ENCODE assay signal across 19 cellular contexts in genomic region chr1:46223055-46223454, GRCh38. TPM values are rescaled to one million over a fixed set of nuclear protein-coding genes. Genes with fewer than 3 reads are reported as not detected.
"Had no signal": no experiment of that assay in that cellular context is flagged by ENCODE, and none has a peak within 500 bp of the region (broad histone marks: within the 10 kb centered on the region; RNA-seq: fewer than 3 reads in every experiment).

No MANE protein-coding gene starts in this region.

RNA-seq across cellular contexts. Expression of gene LURAP1, which starts 19.9 kb away (rescaled TPM):
- polyA plus RNA-seq: naive thymus-derived CD4-positive, alpha-beta T cell; neural cell had no signal

RNA-seq across cellular contexts. Expression of gene P3R3URF, which starts 46.8 kb away (rescaled TPM):
- total RNA-seq: activated CD4-positive, alpha-beta memory T cell treated with anti-CD3 and anti-CD28 coated beads for 36 hours; activated CD4-positive, alpha-beta T cell treated with anti-CD3 and anti-CD28 coated beads, Interleukin-2, amount 10 ng/mL, durations not matched to agents 24 days and 14 days; activated naive CD8-positive, alpha-beta T cell treated with anti-CD3 and anti-CD28 coated beads, Interleukin-2, amount 10 ng/mL, durations not matched to agents 7 days and 5 days; astrocyte; esophagus muscularis mucosa; foreskin keratinocyte; heart left ventricle; kidney; lower leg skin; naive thymus-derived CD4-positive, alpha-beta T cell; omental fat pad; right cardiac atrium; spleen; T-helper 1 cell treated with Interleukin-12 subunit alpha and Interleukin-12 subunit beta and Interleukin-4 antibody, amounts not matched to agents 30 ng/mL and 1 ng/mL, for 36 hours; upper lobe of left lung; vagina had no signal
- polyA plus RNA-seq: foreskin keratinocyte; heart left ventricle; immature natural killer cell; naive thymus-derived CD4-positive, alpha-beta T cell; neural cell; right cardiac atrium; spleen; thymus had no signal

RNA-seq across cellular contexts. Expression of gene TSPAN1, which starts 48.2 kb away (rescaled TPM):
- total RNA-seq: activated CD4-positive, alpha-beta T cell treated with anti-CD3 and anti-CD28 coated beads, Interleukin-2, amount 10 ng/mL, durations not matched to agents 24 days and 14 days; activated naive CD8-positive, alpha-beta T cell treated with anti-CD3 and anti-CD28 coated beads, Interleukin-2, amount 10 ng/mL, durations not matched to agents 7 days and 5 days; naive thymus-derived CD4-positive, alpha-beta T cell had no signal
- polyA plus RNA-seq: immature natural killer cell; naive thymus-derived CD4-positive, alpha-beta T cell had no signal
